In genomic region chr16:4652561-4652960, GRCh38 we compare ENCODE assay signal across 19 cellular contexts. TPM values are rescaled to one million over a fixed set of nuclear protein-coding genes. Genes with fewer than 3 reads are reported as not detected.
DNase-seq lines count a peak whose midpoint lies in the region; ATAC-seq and TF ChIP-seq lines count a peak whose summit lies in the region.
"Had no signal": no experiment of that assay in that cellular context is flagged by ENCODE, and none has a peak within 500 bp of the region (broad histone marks: within the 10 kb centered on the region; RNA-seq: fewer than 3 reads in every experiment).

No MANE protein-coding gene starts in this region.

- H3K4me1 ChIP-seq in colonic mucosa (peaks cover 7% of the 10 kb centered on the region), lower lobe of right lung (peaks cover 48% of the 10 kb centered on the region), upper lobe of left lung (peaks cover 15 to 69% (median 48%) of the 10 kb centered on the region in 4 donors), esophagus muscularis mucosa (peaks cover 0 to 8% (median under 1%) of the 10 kb centered on the region in 4 donors)

- H3K36me3 ChIP-seq in colonic mucosa: peaks cover 20% of the 10 kb centered on the region
- H3K36me3 ChIP-seq in lower lobe of right lung: peaks cover 72% of the 10 kb centered on the region
- H3K36me3 ChIP-seq in upper lobe of left lung: peaks cover 8 to 72% (median 49%) of the 10 kb centered on the region in 4 donors
- peaks cover 35 to 83% (median 76%) of the 10 kb centered on the region in 4 donors for H3K36me3 ChIP-seq in esophagus muscularis mucosa

- H3K27me3 ChIP-seq in colonic mucosa (no peaks in the 10 kb centered on the region), lower lobe of right lung (ENCODE audit: low read depth) (no peaks in the 10 kb centered on the region), upper lobe of left lung (no peaks in the 10 kb centered on the region), esophagus muscularis mucosa (no peaks in the 10 kb centered on the region)

- no peak for TF ChIP-seq CTCF in colonic mucosa (IDR thresholded peaks at IDR 0.05)
- no peak for TF ChIP-seq CTCF in lower lobe of right lung (IDR thresholded peaks at IDR 0.05)
- TF ChIP-seq CTCF in upper lobe of left lung (IDR thresholded peaks at IDR 0.05): no peak
- no peak for TF ChIP-seq CTCF in esophagus muscularis mucosa (IDR thresholded peaks at IDR 0.05)

- H3K4me3 ChIP-seq in colonic mucosa: no peak overlapping the region
- H3K4me3 ChIP-seq in lower lobe of right lung: no peak overlapping the region
- H3K4me3 ChIP-seq in upper lobe of left lung: no peak overlapping the region
- H3K4me3 ChIP-seq in esophagus muscularis mucosa: no peak overlapping the region
- H3K4me3 ChIP-seq: GM23338 had no signal

- no peak for TF ChIP-seq POLR2A in upper lobe of left lung (IDR thresholded peaks at IDR 0.05)
- no peak for TF ChIP-seq POLR2A in esophagus muscularis mucosa (IDR thresholded peaks at IDR 0.05; ENCODE audit: low read depth)

- TF ChIP-seq EP300 in upper lobe of left lung (IDR thresholded peaks at IDR 0.05) (no peak), esophagus muscularis mucosa (IDR thresholded peaks at IDR 0.05) (no peak)

- intact Hi-C loops in colonic mucosa (cut with DNase I): no loop called here
- intact Hi-C loops in lower lobe of right lung (cut with DNase I): no loop called here
- intact Hi-C loops in esophagus muscularis mucosa (cut with DNase I): no loop called here

- ATAC-seq in HG03460 (IDR thresholded peaks at IDR 0.05; ENCODE audit: unreplicated experiment): peak; percentile 7
- ATAC-seq in lower lobe of right lung: no peak
- ATAC-seq in upper lobe of left lung (ENCODE audit: low FRiP score in 2 of 2): no peak
- no peak for ATAC-seq in HG03097 (IDR thresholded peaks at IDR 0.05; ENCODE audit: low FRiP score, unreplicated experiment)
- ATAC-seq: GM23338, HCT116 had no signal

- DNase-seq in colonic mucosa (no peak), lower lobe of right lung (no peak), upper lobe of left lung (peak in 1 of 2 donors; percentile 85), NCI-H187 treated with DMSO at 0.1 percent for 48 hours (lab: John Stamatoyannopoulos, UW) (no peak), esophagus muscularis mucosa (ENCODE audit: extremely low spot score) (no peak)
- DNase-seq: AML-193; Calu3; CD4-positive, CD25-positive, alpha-beta regulatory T cell; DMS79; NCI-H1048; NCI-H1436 treated with DMSO at 0.1 percent for 48 hours; NCI-H2081; NCI-H510A treated with DMSO at 0.1 percent for 48 hours; SHP77; SK-N-SH had no signal

- H3K27ac ChIP-seq in colonic mucosa (peak overlapping the region; percentile 71), lower lobe of right lung (peak overlapping the region; percentile 73), upper lobe of left lung (peak overlapping the region; percentile 67 to 89 (median 77)), esophagus muscularis mucosa (replicated peaks in 1 of 4) (no peak overlapping the region)

- WGBS in upper lobe of left lung, 2 donors: 82 to 87% methylated on average over 10 to 25 of the region's 25 CpGs
- 95% methylated on average over 22 of the region's 25 CpGs for WGBS in esophagus muscularis mucosa

- H3K9ac ChIP-seq in colonic mucosa (ENCODE audit: low read depth in 2 of 2, low read length in 2 of 2): peak overlapping the region in 1 of 2 donors; percentile 40
- H3K9ac ChIP-seq: SK-N-SH had no signal

- H3K9me3 ChIP-seq in colonic mucosa (no peaks in the 10 kb centered on the region), lower lobe of right lung (no peaks in the 10 kb centered on the region), upper lobe of left lung (no peaks in the 10 kb centered on the region), esophagus muscularis mucosa (no peaks in the 10 kb centered on the region)
- H3K9me3 ChIP-seq: SK-N-SH had no signal

RNA-seq across cellular contexts. Expression of gene MGRN1, which starts 27.9 kb away (rescaled TPM):
- total RNA-seq in colonic mucosa (10 to 100 TPM; 75.2 to 79.3 TPM), lower lobe of right lung (75.7 TPM), upper lobe of left lung (100 to 1,000 TPM in 3 of 6 donors, 10 to 100 TPM in 3; 49.0 to 148 (median 99.1) TPM), esophagus muscularis mucosa (10 to 100 TPM; 40.3 to 75.6 (median 48.5) TPM)

RNA-seq across cellular contexts. Expression of gene UBALD1, which starts 37.9 kb away (rescaled TPM):
- total RNA-seq in colonic mucosa (10 to 100 TPM; 19.4 to 20.2 TPM), lower lobe of right lung (30.2 TPM), upper lobe of left lung (10 to 100 TPM; 14.9 to 43.9 (median 25.8) TPM), esophagus muscularis mucosa (10 to 100 TPM; 11.2 to 34.6 (median 17.9) TPM)

RNA-seq across cellular contexts. Expression of gene NUDT16L1, which starts 40.8 kb away (rescaled TPM):
- total RNA-seq in colonic mucosa (10 to 100 TPM; 50.7 to 80.1 TPM), lower lobe of right lung (27.3 TPM), upper lobe of left lung (10 to 100 TPM; 14.9 to 66.0 (median 34.1) TPM), esophagus muscularis mucosa (10 to 100 TPM; 18.1 to 33.9 (median 24.6) TPM)

Comparison
In these comparisons a context has a peak if more than half of its experiments do, and no peak if none do; other contexts are left out.
1. H3K27ac ChIP-seq: peak in colonic mucosa (single experiment), lower lobe of right lung (single experiment) and upper lobe of left lung (4 of 4); none in esophagus muscularis mucosa (0 of 4).